In the genomic region with DNA sequence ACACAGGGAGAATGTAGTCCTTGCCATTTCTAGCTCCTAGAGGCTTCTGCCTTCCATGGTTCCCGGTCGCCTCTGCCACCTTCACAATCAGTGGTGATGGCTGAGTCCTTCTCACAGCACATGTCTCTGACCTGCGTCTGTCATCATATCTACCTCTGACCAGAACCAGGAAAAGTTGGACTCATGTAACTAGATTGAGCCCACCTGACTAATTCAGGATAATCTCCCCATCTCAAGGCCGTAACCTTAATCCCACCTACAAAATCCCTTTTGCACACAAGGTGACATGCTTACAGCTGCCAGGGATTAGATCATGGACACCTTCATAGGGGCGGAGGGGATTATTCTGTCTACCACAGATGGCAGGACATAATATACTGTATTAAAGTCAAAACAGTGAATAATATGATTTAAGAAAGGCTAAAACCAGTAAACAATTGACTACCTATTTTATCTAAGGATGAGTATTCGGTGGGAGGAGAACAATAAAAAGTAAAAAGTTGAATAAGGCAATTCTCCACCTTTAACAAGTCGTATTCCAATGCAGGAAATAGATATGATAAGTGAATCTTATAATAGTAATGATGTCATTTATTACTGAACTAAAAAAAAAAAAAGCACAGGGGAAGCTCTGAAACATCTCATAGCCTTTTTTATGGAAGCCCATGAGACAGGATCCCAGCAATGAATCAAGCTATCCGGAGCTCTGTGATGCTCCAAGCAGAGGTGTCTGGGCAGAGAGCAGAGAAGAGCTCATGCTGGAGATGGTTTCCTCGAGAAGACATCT, we compare ENCODE assay signal across 25 cellular contexts.
"Had no signal": no experiment of that assay in that cellular context is flagged by ENCODE, and none has a peak within 500 bp of the region (broad histone marks: within the 10 kb centered on the region; RNA-seq: fewer than 3 reads in every experiment).

No MANE protein-coding gene starts in this region.

- H3K27ac ChIP-seq: coronary artery, gastrocnemius medialis, prostate gland, right atrium auricular region, sigmoid colon, stomach, thyroid gland, vagina had no signal

- H3K36me3 ChIP-seq: gastrocnemius medialis, prostate gland, right atrium auricular region, sigmoid colon, stomach, thyroid gland, vagina had no signal

- H3K36me3 Mint-ChIP-seq: memory B cell; naive B cell; natural killer cell treated with Interleukin-12 subunit alpha and Interleukin-12 subunit beta and Interleukin-15 and Interleukin-18, amount 100 ng/mL, for 72 hours; stimulated activated effector memory CD8-positive, alpha-beta T cell treated with anti-CD3 and anti-CD28 coated beads, Interleukin-12 subunit alpha, Interleukin-12 subunit beta, amount 100 ng/mL, for 72 hours had no signal

- H3K4me1 Mint-ChIP-seq: naive B cell; stimulated activated effector memory CD8-positive, alpha-beta T cell treated with anti-CD3 and anti-CD28 coated beads, Interleukin-12 subunit alpha, Interleukin-12 subunit beta, amount 100 ng/mL, for 72 hours had no signal

- ATAC-seq: gastrocnemius medialis; mucosa of descending colon; natural killer cell treated with Interleukin-12 subunit alpha and Interleukin-12 subunit beta and Interleukin-15 and Interleukin-18, amount 100 ng/mL, for 72 hours; stimulated activated effector memory CD8-positive, alpha-beta T cell treated with anti-CD3 and anti-CD28 coated beads, Interleukin-12 subunit alpha, Interleukin-12 subunit beta, amount 100 ng/mL, for 72 hours had no signal

- H3K27me3 ChIP-seq: gastrocnemius medialis, right atrium auricular region, sigmoid colon, stomach, thyroid gland, vagina had no signal

- H3K9me3 ChIP-seq: gastrocnemius medialis, mucosa of descending colon, prostate gland, right atrium auricular region, sigmoid colon, stomach, thyroid gland, vagina had no signal

- H3K9me3 Mint-ChIP-seq: memory B cell; natural killer cell treated with Interleukin-12 subunit alpha and Interleukin-12 subunit beta and Interleukin-15 and Interleukin-18, amount 100 ng/mL, for 72 hours; stimulated activated effector memory CD8-positive, alpha-beta T cell treated with anti-CD3 and anti-CD28 coated beads, Interleukin-12 subunit alpha, Interleukin-12 subunit beta, amount 100 ng/mL, for 72 hours had no signal

- FAIRE-seq: endothelial cell of umbilical vein, kidney had no signal

- H3K27me3 Mint-ChIP-seq: memory B cell; natural killer cell treated with Interleukin-12 subunit alpha and Interleukin-12 subunit beta and Interleukin-15 and Interleukin-18, amount 100 ng/mL, for 72 hours had no signal

- H3K4me3 Mint-ChIP-seq: memory B cell; naive B cell; natural killer cell treated with Interleukin-12 subunit alpha and Interleukin-12 subunit beta and Interleukin-15 and Interleukin-18, amount 100 ng/mL, for 72 hours; stimulated activated effector memory CD8-positive, alpha-beta T cell treated with anti-CD3 and anti-CD28 coated beads, Interleukin-12 subunit alpha, Interleukin-12 subunit beta, amount 100 ng/mL, for 72 hours had no signal

- H3K4me3 ChIP-seq: coronary artery, gastrocnemius medialis, lung, mucosa of descending colon, prostate gland, right atrium auricular region, sigmoid colon, stomach, thyroid gland, vagina had no signal

- H3K4me1 ChIP-seq: prostate gland, right atrium auricular region, stomach, thyroid gland, vagina had no signal

- DNase-seq: dermis blood vessel endothelial cell; effector memory CD4-positive, alpha-beta T cell; erythroblast; gastrocnemius medialis; head of caudate nucleus; kidney; mucosa of descending colon; naive B cell; nucleus accumbens; sigmoid colon; stimulated activated CD4-positive, alpha-beta T cell treated with anti-CD3 and anti-CD28 coated beads, Interleukin-2, amount 100 ng/mL, for 24 hours; stimulated activated CD4-positive, alpha-beta T cell treated with anti-CD3 and anti-CD28 coated beads, Interleukin-4, amount 100 ng/mL, for 24 hours; stimulated activated naive CD4-positive, alpha-beta T cell treated with Interleukin-2 at 50 U/mL for 16 hours; stomach; thyroid gland; trophoblast cell had no signal

- H3K27ac Mint-ChIP-seq: memory B cell; natural killer cell treated with Interleukin-12 subunit alpha and Interleukin-12 subunit beta and Interleukin-15 and Interleukin-18, amount 100 ng/mL, for 72 hours; stimulated activated effector memory CD8-positive, alpha-beta T cell treated with anti-CD3 and anti-CD28 coated beads, Interleukin-12 subunit alpha, Interleukin-12 subunit beta, amount 100 ng/mL, for 72 hours had no signal
